In genomic region chr6:36118550-36119107, GRCh38 we compare ENCODE assay signal across 1 cellular context.
A peak's percentile ranks its signal among the peaks of the same experiment; 100 is the strongest.
TF ChIP-seq lines count a peak whose summit lies in the region.

No MANE protein-coding gene starts in this region.

TF ChIP-seq in K562, 482 proteins besides CTCF, POLR2A, EP300 and RAD21 (continued from another document and continues in another):
- peak; percentile 48 for TF ChIP-seq USF1 (CRISPR knock-in tag; IDR thresholded peaks at IDR 0.05)
- TF ChIP-seq NFXL1 (CRISPR knock-in tag; IDR thresholded peaks at IDR 0.05) = no peak
- no peak for TF ChIP-seq ZSCAN29 (IDR thresholded peaks at IDR 0.05)
- TF ChIP-seq ATF7 (IDR thresholded peaks at IDR 0.05) = peak; percentile 96
- TF ChIP-seq NCOA6 (IDR thresholded peaks at IDR 0.05) = no peak
- no peak for TF ChIP-seq HMG20B (CRISPR knock-in tag; IDR thresholded peaks at IDR 0.05)
- no peak for TF ChIP-seq RBM34 (IDR thresholded peaks at IDR 0.05; ENCODE audit: borderline replicate concordance, insufficient read depth, low read length)
- peak; percentile 89 to 98 for TF ChIP-seq MAZ (CRISPR knock-in tag; conservative IDR thresholded peaks at IDR 0.05 in 1 of 2, IDR thresholded peaks at IDR 0.05 in 1 of 2)
- TF ChIP-seq NR4A1 (CRISPR knock-in tag; IDR thresholded peaks at IDR 0.05) = no peak
- peak; percentile 62; the same call in 1 of the 2 replicates for TF ChIP-seq NR4A1 (tag; IDR thresholded peaks at IDR 0.05)
- TF ChIP-seq HIVEP1 (CRISPR knock-in tag; IDR thresholded peaks at IDR 0.05) = no peak
- peak; percentile 69 for TF ChIP-seq MTA2 (IDR thresholded peaks at IDR 0.05; ENCODE audit: low read depth)
- no peak for TF ChIP-seq FOXK1 (CRISPR knock-in tag; IDR thresholded peaks at IDR 0.05; ENCODE audit: borderline replicate concordance)
- no peak for TF ChIP-seq ZNF609 (CRISPR knock-in tag; IDR thresholded peaks at IDR 0.05; ENCODE audit: borderline replicate concordance)
- TF ChIP-seq JUNB (CRISPR knock-in tag; conservative IDR thresholded peaks at IDR 0.05) = no peak
- TF ChIP-seq HEY1 (CRISPR knock-in tag; IDR thresholded peaks at IDR 0.05; ENCODE audit: borderline replicate concordance) = no peak
- no peak for TF ChIP-seq HOMEZ (CRISPR knock-in tag; IDR thresholded peaks at IDR 0.05)
- peak; percentile 62 to 71; a peak in 3 of 4 replicates for TF ChIP-seq NRF1 (conservative IDR thresholded peaks at IDR 0.05 in 1 of 2, IDR thresholded peaks at IDR 0.05 in 1 of 2)
- no peak for TF ChIP-seq SRSF9 (IDR thresholded peaks at IDR 0.05; ENCODE audit: borderline replicate concordance, low read depth, low read length)
- no peak for TF ChIP-seq BRD4 (IDR thresholded peaks at IDR 0.05)
- TF ChIP-seq MECOM (CRISPR knock-in tag; IDR thresholded peaks at IDR 0.05) = no peak
- TF ChIP-seq ZFPM2 (CRISPR knock-in tag; IDR thresholded peaks at IDR 0.05) = no peak
- TF ChIP-seq ARHGAP35 (IDR thresholded peaks at IDR 0.05; ENCODE audit: partially characterized antibody) = no peak
- no peak for TF ChIP-seq ZNF384 (IDR thresholded peaks at IDR 0.05; ENCODE audit: low read depth, low read length)
- TF ChIP-seq NR2C1 (IDR thresholded peaks at IDR 0.05) = no peak
- TF ChIP-seq NR2C1 (tag; IDR thresholded peaks at IDR 0.05) = 0 out of 2 replicates have a peak, but pooled peaks have one; percentile 7
- no peak for TF ChIP-seq ETS2 (tag; IDR thresholded peaks at IDR 0.05; ENCODE audit: borderline replicate concordance, poor library complexity, severe bottlenecking)
- TF ChIP-seq CAMTA2 (CRISPR knock-in tag; conservative IDR thresholded peaks at IDR 0.05) = no peak
- no peak for TF ChIP-seq NR2F6 (CRISPR knock-in tag; IDR thresholded peaks at IDR 0.05)
- TF ChIP-seq NR0B1 (IDR thresholded peaks at IDR 0.05; ENCODE audit: partially characterized antibody) = no peak
- peak; percentile 90 for TF ChIP-seq RNF2 (IDR thresholded peaks at IDR 0.05)
- no peak for TF ChIP-seq ESRRB (CRISPR knock-in tag; IDR thresholded peaks at IDR 0.05; ENCODE audit: borderline replicate concordance)
- no peak for TF ChIP-seq HNRNPL (IDR thresholded peaks at IDR 0.05; ENCODE audit: low read depth, low read length)
- TF ChIP-seq ASH1L (IDR thresholded peaks at IDR 0.05; ENCODE audit: borderline replicate concordance, low read depth, partially characterized antibody) = no peak
- no peak for TF ChIP-seq ZNF830 (CRISPR knock-in tag; IDR thresholded peaks at IDR 0.05)
- TF ChIP-seq NONO (IDR thresholded peaks at IDR 0.05; ENCODE audit: low read depth in 2 of 2, low read length in 1 of 2) = no peak
- TF ChIP-seq STAT5A (IDR thresholded peaks at IDR 0.05; ENCODE audit: borderline replicate concordance, low read length) = peak; percentile 74; the same call in 1 of the 2 replicates
- no peak for TF ChIP-seq OTX1 (CRISPR knock-in tag; IDR thresholded peaks at IDR 0.05)
- TF ChIP-seq WHSC1 (IDR thresholded peaks at IDR 0.05; ENCODE audit: low read length) = no peak
- TF ChIP-seq THRAP3 (IDR thresholded peaks at IDR 0.05; ENCODE audit: borderline replicate concordance) = no peak
- TF ChIP-seq ZNF124 (CRISPR knock-in tag; IDR thresholded peaks at IDR 0.05) = no peak
- TF ChIP-seq ZEB2 (IDR thresholded peaks at IDR 0.05) = peak; percentile 40; the same call in 1 of the 2 replicates
- no peak for TF ChIP-seq FOXA1 (IDR thresholded peaks at IDR 0.05; ENCODE audit: borderline replicate concordance)
- no peak for TF ChIP-seq TSC22D4 (tag; IDR thresholded peaks at IDR 0.05)
- no peak for TF ChIP-seq ZNF431 (CRISPR knock-in tag; IDR thresholded peaks at IDR 0.05)
- peak; percentile 96 for TF ChIP-seq CREM (IDR thresholded peaks at IDR 0.05; ENCODE audit: low read depth)
- no peak for TF ChIP-seq TSHZ1 (CRISPR knock-in tag; IDR thresholded peaks at IDR 0.05)
- peak in 1 of 2 experiments; percentile 65 for TF ChIP-seq AFF1 (IDR thresholded peaks at IDR 0.05; ENCODE audit: low read depth in 1 of 2, partially characterized antibody in 2 of 2)
- TF ChIP-seq MAFG (tag; conservative IDR thresholded peaks at IDR 0.05) = peak; percentile 85
- peak; percentile 85; the same call in 1 of the 2 replicates for TF ChIP-seq ZNF511 (CRISPR knock-in tag; IDR thresholded peaks at IDR 0.05)
- peak; percentile 97 for TF ChIP-seq CEBPB (tag; IDR thresholded peaks at IDR 0.05)
- TF ChIP-seq ZNF408 (CRISPR knock-in tag; IDR thresholded peaks at IDR 0.05; ENCODE audit: low read depth) = no peak
- no peak for TF ChIP-seq RFX1 (IDR thresholded peaks at IDR 0.05)
- TF ChIP-seq MEF2A (IDR thresholded peaks at IDR 0.05; ENCODE audit: control insufficient read depth, low read depth, low read length) = no peak
- TF ChIP-seq RCOR1 (IDR thresholded peaks at IDR 0.05; ENCODE audit: borderline replicate concordance in 1 of 2, low read depth in 2 of 2, low read length in 2 of 2) = peak in 1 of 2 experiments; percentile 89; a peak in 3 of 4 replicates
- peak; percentile 95 for TF ChIP-seq NCOA1 (IDR thresholded peaks at IDR 0.05; ENCODE audit: low read depth)
- no peak for TF ChIP-seq ZFP30 (CRISPR knock-in tag; IDR thresholded peaks at IDR 0.05; ENCODE audit: borderline replicate concordance)
- peak; percentile 95 for TF ChIP-seq ATF3 (IDR thresholded peaks at IDR 0.05)
- no peak for TF ChIP-seq ATF3 (CRISPR knock-in tag; conservative IDR thresholded peaks at IDR 0.05)
- no peak for TF ChIP-seq ERF (CRISPR knock-in tag; IDR thresholded peaks at IDR 0.05)
